Comparison of ENCODE assay signal across 10 cellular contexts in the genomic region with DNA sequence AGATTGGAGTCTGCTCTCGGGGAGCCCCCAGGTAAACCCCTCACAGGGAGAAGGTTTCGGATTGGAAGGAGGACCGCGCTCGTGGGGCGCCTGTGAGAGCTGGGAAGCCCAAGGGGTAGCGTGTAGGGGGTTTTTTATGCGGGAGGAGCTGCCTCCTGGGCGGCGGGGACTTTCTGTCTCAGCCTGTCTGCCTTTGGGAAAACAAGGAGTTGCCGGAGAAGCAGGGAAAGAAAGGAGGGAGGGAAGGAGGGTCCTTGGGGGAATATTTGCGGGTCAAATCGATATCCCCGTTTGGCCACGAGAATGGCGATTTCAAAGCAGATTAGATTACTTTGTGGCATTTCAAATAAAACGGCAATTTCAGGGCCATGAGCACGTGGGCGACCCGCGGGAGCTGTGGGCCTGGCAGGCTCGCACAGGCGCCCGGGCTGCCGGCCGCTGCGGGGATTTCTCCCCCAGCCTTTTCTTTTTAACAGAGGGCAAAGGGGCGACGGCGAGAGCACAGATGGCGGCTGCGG. TPM values are rescaled to one million over a fixed set of nuclear protein-coding genes. Genes with fewer than 3 reads are reported as not detected.
DNase-seq lines count a peak whose midpoint lies in the region; ATAC-seq and TF ChIP-seq lines count a peak whose summit lies in the region.
"Had no signal": no experiment of that assay in that cellular context is flagged by ENCODE, and none has a peak within 500 bp of the region (broad histone marks: within the 10 kb centered on the region; RNA-seq: fewer than 3 reads in every experiment).

No MANE protein-coding gene starts in this region.

- peak overlapping the region; percentile 68 for H2BK12ac ChIP-seq in neuronal stem cell (ENCODE audit: low read length)

- H3K36me3 ChIP-seq in A673 (ENCODE audit: insufficient read depth, low read length, poor library complexity, severe bottlenecking) = peaks cover 9% of the 10 kb centered on the region
- no peaks in the 10 kb centered on the region for H3K36me3 ChIP-seq in HUES64 (ENCODE audit: insufficient read depth, low read length)
- H3K36me3 ChIP-seq in neuronal stem cell (replicated peaks in 1 of 2; ENCODE audit: control insufficient read depth in 2 of 2, insufficient read depth in 2 of 2, low read length in 2 of 2) = no peaks in the 10 kb centered on the region

- H3K23ac ChIP-seq in neuronal stem cell (ENCODE audit: low read depth, low read length, poor library complexity) = peak overlapping the region; percentile 34

- peak overlapping the region; percentile 51 for H3K4me2 ChIP-seq in neuronal stem cell (ENCODE audit: insufficient read depth, low read length, poor library complexity, severe bottlenecking)

- peak overlapping the region; percentile 92 for H3K27ac ChIP-seq in A673 (ENCODE audit: low read depth, low read length, poor library complexity, severe bottlenecking)
- H3K27ac ChIP-seq in HUES64 (ENCODE audit: low read depth, low read length) = no peak overlapping the region
- peak overlapping the region; percentile 17 for H3K27ac ChIP-seq in epithelial cell of prostate
- H3K27ac ChIP-seq in neuronal stem cell (replicated peaks; ENCODE audit: low read length) = no peak overlapping the region

- H3K27me3 ChIP-seq in A673 (replicated peaks; ENCODE audit: insufficient read depth, low read depth, low read length, poor library complexity) (no peaks in the 10 kb centered on the region), HUES64 (ENCODE audit: insufficient read depth, low read length) (peaks cover 100% of the 10 kb centered on the region), neuronal stem cell (ENCODE audit: control insufficient read depth in 3 of 3, insufficient read depth in 3 of 3, low read depth in 1 of 3, low read length in 3 of 3) (peaks cover 67 to 100% (median 85%) of the 10 kb centered on the region in 3 experiments)

- BruUV-seq in A673 (replicated peaks; lab: Mats Ljungman, UMichigan) = no TSS peak

- H3K18ac ChIP-seq in neuronal stem cell (ENCODE audit: low read length) = peak overlapping the region; percentile 63

- peak overlapping the region; percentile 82 for H2BK15ac ChIP-seq in neuronal stem cell (ENCODE audit: low read length)

- H3K14ac ChIP-seq in neuronal stem cell (ENCODE audit: low read length) = no peak overlapping the region

- no peak overlapping the region for H4K8ac ChIP-seq in neuronal stem cell (ENCODE audit: low read depth, low read length)

- CTCF ChIA-PET in A673 (lab: Charles Lee) = no interaction called here

- intact Hi-C loops in A673 (cut with micrococcal nuclease; ENCODE audit: unreplicated experiment) = loop anchor here (5.0 kb wide), 1 partner anchor 66 kb away; no protein-coding TSS in a partner anchor

- peak overlapping the region; percentile 75 for H2AFZ ChIP-seq in neuronal stem cell (ENCODE audit: low read length)

- peaks cover 1% of the 10 kb centered on the region for H3K79me1 ChIP-seq in neuronal stem cell (ENCODE audit: low read depth, low read length)

- DNase-seq in A673 (ENCODE audit: low spot score) = no peak
- DNase-seq in epithelial cell of prostate (ENCODE audit: low read depth, low spot score) = no peak
- no peak for DNase-seq in neuronal stem cell (ENCODE audit: low spot score)
- DNase-seq in DMS79 treated with DMSO at 0.1 percent for 48 hours (lab: John Stamatoyannopoulos, UW) = no peak
- DNase-seq in immature natural killer cell = no peak
- DNase-seq in NCI-H2029 (lab: John Stamatoyannopoulos, UW) = no peak
- DNase-seq: activated CD8-positive, alpha-beta memory T cell treated with anti-CD3 and anti-CD28 coated beads for 24 hours; C1 segment of cervical spinal cord had no signal

- POLR2A ChIA-PET in A673 (lab: Charles Lee; ENCODE audit: low non-redundant PET) = no interaction called here

- H2BK5ac ChIP-seq in neuronal stem cell (ENCODE audit: low read length) = no peak overlapping the region

- H3K9me3 ChIP-seq in A673 (ENCODE audit: low read depth, low read length, poor library complexity, severe bottlenecking) = no peaks in the 10 kb centered on the region
- H3K9me3 ChIP-seq in HUES64 (ENCODE audit: insufficient read depth, low read depth, low read length) = no peaks in the 10 kb centered on the region
- peaks cover 0 to 1% of the 10 kb centered on the region in 2 donors for H3K9me3 ChIP-seq in neuronal stem cell (replicated peaks in 1 of 2; ENCODE audit: control insufficient read depth in 2 of 2, insufficient read depth in 1 of 2, low read depth in 1 of 2, low read length in 2 of 2)

- H2BK120ac ChIP-seq in neuronal stem cell (ENCODE audit: low read depth, low read length) = no peak overlapping the region

- no peak overlapping the region for H2AK5ac ChIP-seq in neuronal stem cell (ENCODE audit: low read depth, low read length)

- no peak overlapping the region for H3K4me3 Mint-ChIP-seq in immature natural killer cell

- no peak overlapping the region for H3K4ac ChIP-seq in neuronal stem cell (ENCODE audit: low read length)

- no peak for TF ChIP-seq CTCF in A673 (conservative IDR thresholded peaks at IDR 0.05; ENCODE audit: low read depth, low read length)

- H3K27me3 Mint-ChIP-seq in immature natural killer cell (ENCODE audit: low read depth in 3 of 3) = peaks cover 18 to 37% (median 34%) of the 10 kb centered on the region in 3 donors

- no peak for ATAC-seq in GM19035 (IDR thresholded peaks at IDR 0.05; ENCODE audit: unreplicated experiment)

- H3K9me3 Mint-ChIP-seq in immature natural killer cell = no peaks in the 10 kb centered on the region

- 2% methylated on average over 32 of the region's 32 CpGs for WGBS in HUES64
- WGBS in neuronal stem cell (ENCODE audit: extremely low coverage in 2 of 2, insufficient read length in 2 of 2, insufficient replicate concordance in 1 of 2), 2 donors = no CpG with 5 or more reads among the region's 32 CpGs

- no peak overlapping the region for H4K91ac ChIP-seq in neuronal stem cell (ENCODE audit: low read depth, low read length, poor library complexity)

- H3K4me1 ChIP-seq in A673 (ENCODE audit: insufficient read depth, low read length, poor library complexity, severe bottlenecking) (peaks cover 60% of the 10 kb centered on the region), HUES64 (ENCODE audit: insufficient read depth, low read length) (peaks cover 40% of the 10 kb centered on the region), neuronal stem cell (ENCODE audit: control insufficient read depth in 2 of 2, insufficient read depth in 1 of 2, low read depth in 1 of 2, low read length in 2 of 2) (peaks cover 6 to 12% of the 10 kb centered on the region in 2 donors)

- H3K4me3 ChIP-seq in A673 (ENCODE audit: low read depth, low read length, poor library complexity, severe bottlenecking) = peak overlapping the region; percentile 12
- H3K4me3 ChIP-seq in HUES64 (ENCODE audit: low read length) = peak overlapping the region; percentile 46; the same call in 1 of the 2 replicates
- H3K4me3 ChIP-seq in neuronal stem cell (ENCODE audit: low read length in 2 of 2) = no peak overlapping the region

- peaks cover 0 to 7% (median 0%) of the 10 kb centered on the region in 3 donors for H3K36me3 Mint-ChIP-seq in immature natural killer cell

- peaks cover 15 to 18% of the 10 kb centered on the region in 2 donors for H3K4me1 Mint-ChIP-seq in immature natural killer cell

- H3K27ac Mint-ChIP-seq in immature natural killer cell = no peak overlapping the region

- no peak overlapping the region for H3K9ac ChIP-seq in HUES64 (ENCODE audit: low read depth, low read length)
- no peak overlapping the region for H3K9ac ChIP-seq in neuronal stem cell (ENCODE audit: low read depth, low read length, poor library complexity)

RNA-seq across cellular contexts. Expression of a gene that starts 9.7 kb away (rescaled TPM):
- total RNA-seq in A673 (2021) = 42.7 and 49.1 TPM in 2 replicates
- 0.10 TPM for polyA plus RNA-seq in HUES64 (2013, experiment 1 of 2)
- polyA plus RNA-seq in HUES64 (2013, experiment 2 of 2) = not detected
- polyA plus RNA-seq in neuronal stem cell (2013, experiment 1 of 2) = 0.06 TPM
- 0.08 TPM for polyA plus RNA-seq in neuronal stem cell (2013, experiment 2 of 2)
- polyA plus RNA-seq in immature natural killer cell = not detected

Comparison
In these comparisons a context has a peak if more than half of its experiments do, and no peak if none do; other contexts are left out.
1. H3K27ac ChIP-seq: peak in A673 (single experiment) and epithelial cell of prostate (single experiment); none in HUES64 (single experiment) and neuronal stem cell (single experiment).
2. H3K4me3 ChIP-seq: peak in A673 (single experiment) and HUES64 (single experiment); none in neuronal stem cell (0 of 2).